Comparison of ENCODE assay signal across 8 cellular contexts in the genomic region with DNA sequence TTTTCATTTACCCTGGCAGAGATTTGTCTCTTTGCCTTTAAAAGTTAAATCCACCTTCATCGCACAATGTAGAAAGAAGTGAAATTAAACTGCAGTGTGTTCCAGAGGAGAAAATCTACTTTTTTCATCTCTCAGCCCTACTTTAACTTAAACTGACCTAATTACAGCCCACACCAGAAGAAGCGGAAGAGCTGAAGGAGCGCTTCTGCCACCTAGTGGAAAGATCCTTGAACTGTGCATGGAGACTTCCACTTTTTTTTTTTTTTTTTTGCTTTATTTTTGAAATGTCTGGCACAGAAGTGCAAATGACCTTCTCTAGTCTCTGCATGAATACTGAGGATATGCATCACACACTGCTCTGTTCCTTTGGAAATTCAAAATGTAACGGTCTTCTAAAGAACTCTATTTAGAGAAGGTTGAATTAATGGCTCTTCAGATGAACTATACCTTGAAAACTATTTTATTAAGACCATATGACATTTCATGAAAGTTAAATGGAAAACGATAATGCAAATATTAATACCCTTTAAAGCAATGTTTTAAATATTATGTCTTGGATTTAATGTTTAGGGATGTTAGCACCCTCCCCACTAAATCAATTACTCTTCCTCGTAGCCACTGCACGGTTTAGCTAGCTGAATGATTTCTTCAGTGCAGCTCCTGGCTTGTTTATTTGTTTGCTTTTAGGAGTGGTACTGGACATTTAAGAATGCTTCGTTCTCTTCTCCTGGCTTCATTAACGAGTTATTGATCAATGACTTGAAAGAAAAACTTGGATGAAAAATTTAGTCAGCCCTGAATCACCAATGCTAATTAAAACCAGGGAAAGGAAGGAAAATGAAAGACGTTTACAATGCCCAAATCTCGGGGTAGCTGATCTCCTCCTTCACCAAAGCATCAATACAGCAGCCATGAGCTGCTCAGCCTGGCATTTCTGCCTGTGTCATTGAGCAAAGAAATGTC.
A peak's percentile ranks its signal among the peaks of the same experiment; 100 is the strongest.
DNase-seq lines count a peak whose midpoint lies in the region; ATAC-seq, FAIRE-seq and TF ChIP-seq lines count a peak whose summit lies in the region.

No MANE protein-coding gene starts in this region.

- no peak overlapping the region for H3K4me2 ChIP-seq in H1 (ENCODE audit: insufficient read depth in 1 of 2, low read depth in 2 of 2, low read length in 2 of 2)

- H2BK12ac ChIP-seq in H1 (ENCODE audit: low read depth, low read length), result no peak overlapping the region

- no peak overlapping the region; the same call in 1 of the 2 replicates for H2BK5ac ChIP-seq in H1 (ENCODE audit: low read depth, low read length)

- no peak overlapping the region for H3K18ac ChIP-seq in H1 (ENCODE audit: extremely low read depth, low read length)

- ATAC-seq in GM19452 (IDR thresholded peaks at IDR 0.05; ENCODE audit: unreplicated experiment), result peak; percentile 89
- peak; percentile 80 for ATAC-seq in HG03558 (IDR thresholded peaks at IDR 0.05; ENCODE audit: extremely low read depth, unreplicated experiment)

- H2BK15ac ChIP-seq in H1 (ENCODE audit: low read length), result 0 out of 2 replicates have a peak overlapping the region, but pooled peaks have one; percentile 46

- peaks cover 0 to 8% (median 4%) of the 10 kb centered on the region in 4 experiments; a peak in 4 of 7 replicates for H3K4me1 ChIP-seq in H1 (replicated peaks in 1 of 4; ENCODE audit: control insufficient read depth in 3 of 4, insufficient read depth in 4 of 4, low read length in 3 of 4)
- H3K4me1 ChIP-seq in mononuclear cell (ENCODE audit: insufficient read depth, low read length), result peaks cover 9% of the 10 kb centered on the region

- no peak for TF ChIP-seq POLR2A in H1 (IDR thresholded peaks at IDR 0.05; ENCODE audit: control extremely low read depth in 1 of 2, low read depth in 2 of 2, low read length in 2 of 2)

- no peaks in the 10 kb centered on the region for H3K36me3 ChIP-seq in H1 (ENCODE audit: control insufficient read depth in 2 of 4, insufficient read depth in 4 of 4, low read length in 3 of 4)

- no peak overlapping the region for H2BK120ac ChIP-seq in H1 (replicated peaks; ENCODE audit: low read depth, low read length)

- TF ChIP-seq RAD21 in H1 (IDR thresholded peaks at IDR 0.05 in 1 of 2, conservative IDR thresholded peaks at IDR 0.05 in 1 of 2; ENCODE audit: low read depth in 2 of 2, low read length in 2 of 2), result peak; percentile 94 to 95

- no peak overlapping the region for H3K23ac ChIP-seq in H1 (ENCODE audit: insufficient read length)

- peak; percentile 87 for FAIRE-seq in H1 (lab: Jason Lieb, UNC)

- CTCF ChIA-PET in H1 (lab: Charles Lee; ENCODE audit: partially characterized antibody), result interaction anchor here (0.6 to 1.5 kb wide), 13 partner anchors 14 to 1764 kb away, joined by 3 to 6 read pairs (median 4); no protein-coding TSS in a partner anchor

- no peak overlapping the region for H3K56ac ChIP-seq in H1 (replicated peaks; ENCODE audit: insufficient read length, low read depth, low read length)

- no peaks in the 10 kb centered on the region for H3K79me1 ChIP-seq in H1 (ENCODE audit: low read depth, low read length)

- H3K23me2 ChIP-seq in H1 (ENCODE audit: low read depth, low read length), result no peaks in the 10 kb centered on the region

- peak; percentile 54 for DNase-seq in COLO668 (lab: John Stamatoyannopoulos, UW; ENCODE audit: unreplicated experiment)
- DNase-seq in NCI-H69 (lab: John Stamatoyannopoulos, UW), result peak; percentile 88
- peak; percentile 43 to 53 for DNase-seq in activated CD4-positive, alpha-beta T cell treated with anti-CD3 and anti-CD28 coated beads, Interleukin-2, amount 50 U/mL, for 48 hours
- no peak for DNase-seq in H1 (ENCODE audit: low read depth in 1 of 2, low spot score in 2 of 2)
- peak; percentile 52 for DNase-seq in stimulated activated CD8-positive, alpha-beta memory T cell treated with anti-CD3 and anti-CD28 coated beads, Interleukin-4, amount 100 ng/mL, for 48 hours

- TF ChIP-seq CTCF in H1 (IDR thresholded peaks at IDR 0.05; ENCODE audit: control extremely low read depth in 1 of 3, insufficient read depth in 1 of 3, low read depth in 1 of 3, low read length in 3 of 3), result peak; percentile 12 to 74 (median 61)

- H3K9me3 ChIP-seq in H1 (ENCODE audit: insufficient read depth in 2 of 2, low read depth in 1 of 2, low read length in 1 of 2), result no peaks in the 10 kb centered on the region
- no peaks in the 10 kb centered on the region for H3K9me3 ChIP-seq in mononuclear cell (ENCODE audit: low read depth, low read length)

- POLR2A ChIA-PET in H1 (lab: Charles Lee; ENCODE audit: partially characterized antibody), result no interaction called here

- H3K4me3 ChIP-seq in H1 (ENCODE audit: extremely low read depth in 1 of 4, insufficient read depth in 2 of 4, low read depth in 3 of 4, low read length in 4 of 4) (no peak overlapping the region), mononuclear cell (ENCODE audit: low read length) (peak overlapping the region; percentile 39)

- H2BK20ac ChIP-seq in H1 (ENCODE audit: low read length), result peak overlapping the region; percentile 88; the same call in 1 of the 2 replicates

- H2AFZ ChIP-seq in H1 (ENCODE audit: low read length), result no peak overlapping the region

- peak overlapping the region; percentile 79 for H4K91ac ChIP-seq in H1 (replicated peaks; ENCODE audit: insufficient read length, low read length)

- H3K79me2 ChIP-seq in H1 (ENCODE audit: control insufficient read depth in 1 of 2, insufficient read depth in 2 of 2, low read length in 2 of 2), result no peaks in the 10 kb centered on the region

- no peak overlapping the region; a peak in 1 of 7 replicates for H3K9ac ChIP-seq in H1 (replicated peaks in 1 of 4; ENCODE audit: extremely low read depth in 1 of 4, low read depth in 3 of 4, low read length in 3 of 4)

- TF ChIP-seq EP300 in H1 (IDR thresholded peaks at IDR 0.05; ENCODE audit: borderline replicate concordance in 1 of 2, low read depth in 2 of 2, low read length in 2 of 2), result no peak

- no peak overlapping the region for H2AK5ac ChIP-seq in H1 (ENCODE audit: low read depth, low read length)

- H4K20me1 ChIP-seq in H1 (replicated peaks in 1 of 2; ENCODE audit: control insufficient read depth in 1 of 2, insufficient read depth in 2 of 2, low read length in 2 of 2), result no peaks in the 10 kb centered on the region

- no peak overlapping the region for H4K8ac ChIP-seq in H1 (ENCODE audit: extremely low read depth, insufficient read depth, low read length)

- H3K4ac ChIP-seq in H1 (replicated peaks; ENCODE audit: insufficient read length, low read depth, low read length), result no peak overlapping the region

- H3K27me3 ChIP-seq in H1 (replicated peaks in 1 of 4; ENCODE audit: control insufficient read depth in 3 of 4, extremely low read depth in 1 of 4, insufficient read depth in 3 of 4, low read length in 3 of 4), result no peaks in the 10 kb centered on the region
- H3K27me3 ChIP-seq in mononuclear cell (ENCODE audit: insufficient read depth, low read length), result no peaks in the 10 kb centered on the region

- H3K14ac ChIP-seq in H1 (ENCODE audit: insufficient read length), result no peak overlapping the region

- H3K27ac ChIP-seq in H1 (ENCODE audit: low read depth, low read length), result no peak overlapping the region

- no peak overlapping the region for H4K5ac ChIP-seq in H1 (ENCODE audit: insufficient read length, low read depth, low read length)

- 44% methylated on average over 11 of the region's 11 CpGs; no CpG with 5 or more reads in 1 of the 2 experiments for WGBS in H1 (ENCODE audit: extremely low coverage in 1 of 2, insufficient coverage in 1 of 2, insufficient read length in 1 of 2, insufficient replicate concordance in 2 of 2, low coverage in 1 of 2, low lambda C conversion rate in 2 of 2, missing lambda C conversion rate in 1 of 2), 2 experiments

TF ChIP-seq in H1, 55 proteins besides CTCF, POLR2A, EP300 and RAD21:
- TF ChIP-seq CEBPB (IDR thresholded peaks at IDR 0.05; ENCODE audit: low read depth, low read length), result no peak
- TF ChIP-seq, protein P1, sequence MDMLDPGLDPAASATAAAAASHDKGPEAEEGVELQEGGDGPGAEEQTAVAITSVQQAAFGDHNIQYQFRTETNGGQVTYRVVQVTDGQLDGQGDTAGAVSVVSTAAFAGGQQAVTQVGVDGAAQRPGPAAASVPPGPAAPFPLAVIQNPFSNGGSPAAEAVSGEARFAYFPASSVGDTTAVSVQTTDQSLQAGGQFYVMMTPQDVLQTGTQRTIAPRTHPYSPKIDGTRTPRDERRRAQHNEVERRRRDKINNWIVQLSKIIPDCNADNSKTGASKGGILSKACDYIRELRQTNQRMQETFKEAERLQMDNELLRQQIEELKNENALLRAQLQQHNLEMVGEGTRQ (IDR thresholded peaks at IDR 0.05; ENCODE audit: low read length), result no peak
- TF ChIP-seq RXRA (IDR thresholded peaks at IDR 0.05; ENCODE audit: insufficient read depth, low read depth, low read length), result no peak
- TF ChIP-seq SUZ12 (IDR thresholded peaks at IDR 0.05; ENCODE audit: low read length), result no peak
- no peak for TF ChIP-seq NRF1 (IDR thresholded peaks at IDR 0.05; ENCODE audit: low read depth, low read length)
- no peak for TF ChIP-seq FOSL1 (IDR thresholded peaks at IDR 0.05; ENCODE audit: insufficient read depth, low read depth, low read length)
- TF ChIP-seq, protein P2, sequence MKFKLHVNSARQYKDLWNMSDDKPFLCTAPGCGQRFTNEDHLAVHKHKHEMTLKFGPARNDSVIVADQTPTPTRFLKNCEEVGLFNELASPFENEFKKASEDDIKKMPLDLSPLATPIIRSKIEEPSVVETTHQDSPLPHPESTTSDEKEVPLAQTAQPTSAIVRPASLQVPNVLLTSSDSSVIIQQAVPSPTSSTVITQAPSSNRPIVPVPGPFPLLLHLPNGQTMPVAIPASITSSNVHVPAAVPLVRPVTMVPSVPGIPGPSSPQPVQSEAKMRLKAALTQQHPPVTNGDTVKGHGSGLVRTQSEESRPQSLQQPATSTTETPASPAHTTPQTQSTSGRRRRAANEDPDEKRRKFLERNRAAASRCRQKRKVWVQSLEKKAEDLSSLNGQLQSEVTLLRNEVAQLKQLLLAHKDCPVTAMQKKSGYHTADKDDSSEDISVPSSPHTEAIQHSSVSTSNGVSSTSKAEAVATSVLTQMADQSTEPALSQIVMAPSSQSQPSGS (IDR thresholded peaks at IDR 0.05; ENCODE audit: low read length), result 0 out of 2 replicates have a peak, but pooled peaks have one; percentile 32
- TF ChIP-seq CHD1 (IDR thresholded peaks at IDR 0.05; ENCODE audit: low read depth, low read length), result no peak
- TF ChIP-seq TAF7 (optimal IDR thresholded peaks at IDR 0.05; ENCODE audit: borderline replicate concordance, low read depth, low read length), result peak; percentile 43

Comparison
In these comparisons a context has a peak if more than half of its experiments do, and no peak if none do; other contexts are left out.
1. DNase-seq: peak in COLO668 (single experiment), NCI-H69 (single experiment), activated CD4-positive, alpha-beta T cell treated with anti-CD3 and anti-CD28 coated beads, Interleukin-2, amount 50 U/mL, for 48 hours (2 of 2) and stimulated activated CD8-positive, alpha-beta memory T cell treated with anti-CD3 and anti-CD28 coated beads, Interleukin-4, amount 100 ng/mL, for 48 hours (single experiment); none in H1 (0 of 2).